Comparison of ENCODE assay signal across 26 cellular contexts in genomic region chr16:4928227-4928626, GRCh38. TPM values are rescaled to one million over a fixed set of nuclear protein-coding genes. Genes with fewer than 3 reads are reported as not detected.
"Had no signal": no experiment of that assay in that cellular context is flagged by ENCODE, and none has a peak within 500 bp of the region (broad histone marks: within the 10 kb centered on the region; RNA-seq: fewer than 3 reads in every experiment).

No MANE protein-coding gene starts in this region.

- H3K36me3 ChIP-seq: lower lobe of right lung, right lobe of liver, transverse colon had no signal

- H3K4me3 ChIP-seq: lower lobe of right lung, psoas muscle, right lobe of liver, smooth muscle cell, transverse colon, upper lobe of left lung had no signal

- H3K79me2 ChIP-seq: parathyroid adenoma had no signal

- H2AFZ ChIP-seq: parathyroid adenoma had no signal

- ATAC-seq: left lobe of liver; lower lobe of right lung; naive thymus-derived CD8-positive, alpha-beta T cell; psoas muscle; right lobe of liver; stimulated activated memory B cell treated with anti-CD40 and anti-IgM and Interleukin-4, amounts not matched to agents 10 μg/mL and 1 μg/mL and 100 μg/mL, for 72 hours; stimulated activated naive CD8-positive, alpha-beta T cell treated with anti-CD3 and anti-CD28 coated beads, Interleukin-15, amount 100 ng/mL, for 72 hours had no signal

- H3K9ac ChIP-seq: parathyroid adenoma had no signal

- H3K27ac Mint-ChIP-seq: immature natural killer cell; naive thymus-derived CD8-positive, alpha-beta T cell; nephron; stimulated activated memory B cell treated with anti-CD40 and anti-IgM and Interleukin-4, amounts not matched to agents 10 μg/mL and 1 μg/mL and 100 μg/mL, for 72 hours; stimulated activated naive CD8-positive, alpha-beta T cell treated with anti-CD3 and anti-CD28 coated beads, Interleukin-15, amount 100 ng/mL, for 72 hours had no signal

- H3K4me2 ChIP-seq: smooth muscle cell had no signal

- H3K4me3 Mint-ChIP-seq: immature natural killer cell; naive thymus-derived CD8-positive, alpha-beta T cell; nephron; neural crest cell; stimulated activated memory B cell treated with anti-CD40 and anti-IgM and Interleukin-4, amounts not matched to agents 10 μg/mL and 1 μg/mL and 100 μg/mL, for 72 hours; stimulated activated naive CD8-positive, alpha-beta T cell treated with anti-CD3 and anti-CD28 coated beads, Interleukin-15, amount 100 ng/mL, for 72 hours had no signal

- H3K9me3 ChIP-seq: right lobe of liver had no signal

- H3K4me1 Mint-ChIP-seq: immature natural killer cell; neural crest cell; stimulated activated memory B cell treated with anti-CD40 and anti-IgM and Interleukin-4, amounts not matched to agents 10 μg/mL and 1 μg/mL and 100 μg/mL, for 72 hours; stimulated activated naive CD8-positive, alpha-beta T cell treated with anti-CD3 and anti-CD28 coated beads, Interleukin-15, amount 100 ng/mL, for 72 hours had no signal

- H3K27ac ChIP-seq: lower lobe of right lung, parathyroid adenoma, psoas muscle, right lobe of liver, transverse colon had no signal

- H3K4me1 ChIP-seq: psoas muscle had no signal

- H3K27me3 ChIP-seq: right lobe of liver, transverse colon, upper lobe of left lung had no signal

- DNase-seq: hypothalamus; immature natural killer cell; kidney; lower lobe of right lung; mammary epithelial cell; mesenchymal stem cell; naive thymus-derived CD8-positive, alpha-beta T cell; nucleus accumbens; psoas muscle; right lobe of liver; stimulated activated CD4-positive, alpha-beta T cell treated with anti-CD3 and anti-CD28 coated beads, Interleukin-1b, Interleukin-23, amount 100 ng/mL, for 48 hours; stimulated activated CD4-positive, alpha-beta T cell treated with anti-CD3 and anti-CD28 coated beads, Interleukin-2, amount 100 ng/mL, for 48 hours; stimulated activated CD4-positive, alpha-beta T cell treated with anti-CD3 and anti-CD28 coated beads, Interleukin-4, amount 100 ng/mL, for 4 hours; stimulated activated CD8-positive, alpha-beta memory T cell treated with anti-CD3 and anti-CD28 coated beads, Interleukin-4, amount 100 ng/mL, for 48 hours; stimulated activated naive CD4-positive, alpha-beta T cell treated with Interleukin-2 at 50 U/mL for 16 hours; stimulated activated naive CD8-positive, alpha-beta T cell treated with anti-CD3 and anti-CD28 coated beads, Interleukin-15, amount 100 ng/mL, for 72 hours; substantia nigra; transverse colon; upper lobe of left lung had no signal

RNA-seq across cellular contexts. Expression of gene PPL, which starts 8.7 kb away (rescaled TPM):
- total RNA-seq: naive thymus-derived CD8-positive, alpha-beta T cell had no signal

RNA-seq across cellular contexts. Expression of gene SEC14L5, which starts 29.9 kb away (rescaled TPM):
- total RNA-seq: naive thymus-derived CD8-positive, alpha-beta T cell; osteocyte; smooth muscle cell had no signal
- polyA plus RNA-seq: immature natural killer cell; naive thymus-derived CD8-positive, alpha-beta T cell; smooth muscle cell had no signal
